8 cellular contexts compared by ENCODE assay signal in genomic region chr3:16338124-16338523, GRCh38.
DNase-seq lines count a peak whose midpoint lies in the region; ATAC-seq and FAIRE-seq lines count a peak whose summit lies in the region.

No MANE protein-coding gene starts in this region.

- H3K36me3 Mint-ChIP-seq in CD4-positive, alpha-beta memory T cell, result peaks cover 30 to 60% of the 10 kb centered on the region in 2 donors

- peak; percentile 84 for ATAC-seq in GM21619 (IDR thresholded peaks at IDR 0.05; ENCODE audit: unreplicated experiment)

- H3K27me3 Mint-ChIP-seq in CD4-positive, alpha-beta memory T cell, result no peaks in the 10 kb centered on the region

- intact Hi-C loops in CD4-positive, alpha-beta memory T cell (cut with micrococcal nuclease), result loop anchor here (1.0 to 2.0 kb wide), 2 partner anchors 26 to 175 kb away; partner anchors contain the start of gene RFTN1

- peak overlapping the region; percentile 11 to 72 (median 70) for H3K4me3 Mint-ChIP-seq in CD4-positive, alpha-beta memory T cell

- no peak for FAIRE-seq in frontal cortex (lab: Jason Lieb, UNC)

- H3K27ac ChIP-seq in CD4-positive, alpha-beta memory T cell (ENCODE audit: low read depth, low read length), result peak overlapping the region; percentile 23

- H3K4me3 ChIP-seq in CD4-positive, alpha-beta memory T cell (ENCODE audit: low read length in 2 of 2), result no peak overlapping the region

- H3K27ac Mint-ChIP-seq in CD4-positive, alpha-beta memory T cell, result peak overlapping the region; percentile 71 to 94 (median 86)

- H3K9me3 Mint-ChIP-seq in CD4-positive, alpha-beta memory T cell, result peaks cover 0 to 2% (median 0%) of the 10 kb centered on the region in 8 donors

- peak; percentile 47 to 67 (median 60) for DNase-seq in CD4-positive, alpha-beta memory T cell
- DNase-seq in NAMALWA (ENCODE audit: low spot score) (peak; percentile 12), frontal cortex (ENCODE audit: low spot score in 2 of 2) (no peak), DMS53 (lab: John Stamatoyannopoulos, UW) (no peak), dedifferentiated amniotic fluid mesenchymal stem cell (ENCODE audit: extremely low spot score) (no peak)
- peak; percentile 78 for DNase-seq in activated effector memory CD4-positive, alpha-beta T cell treated with anti-CD3 and anti-CD28 coated beads, Interleukin-2, amount 50 U/mL, for 16 hours
- peak; percentile 25 to 26 for DNase-seq in stimulated activated CD4-positive, alpha-beta T cell treated with anti-CD3 and anti-CD28 coated beads, Interleukin-2, amount 100 ng/mL, for 48 hours

- CTCF ChIA-PET in CD4-positive, alpha-beta memory T cell (lab: Charles Lee; ENCODE audit: partially characterized antibody), result interaction anchor here (0.9 to 3.6 kb wide), 7 partner anchors 18 to 73 kb away, joined by 3 to 27 read pairs (median 6); partner anchors contain the start of genes DPH3 and OXNAD1

- H3K4me1 ChIP-seq in CD4-positive, alpha-beta memory T cell (ENCODE audit: insufficient read depth, low read length), result peaks cover 40% of the 10 kb centered on the region

- H3K27me3 ChIP-seq in CD4-positive, alpha-beta memory T cell (ENCODE audit: insufficient read depth, low read length), result no peaks in the 10 kb centered on the region

- peaks cover 6% of the 10 kb centered on the region for H3K36me3 ChIP-seq in CD4-positive, alpha-beta memory T cell (ENCODE audit: insufficient read depth, low read length)

- peaks cover 40 to 74% (median 55%) of the 10 kb centered on the region in 4 donors for H3K4me1 Mint-ChIP-seq in CD4-positive, alpha-beta memory T cell

- no peaks in the 10 kb centered on the region for H3K9me3 ChIP-seq in CD4-positive, alpha-beta memory T cell (ENCODE audit: control insufficient read depth in 1 of 2, low read length in 2 of 2)

- POLR2A ChIA-PET in CD4-positive, alpha-beta memory T cell (lab: Charles Lee; ENCODE audit: partially characterized antibody), result interaction anchor here (0.6 to 3.6 kb wide), 15 partner anchors 9 to 175 kb away, joined by 3 to 27 read pairs (median 6); partner anchors contain the start of genes OXNAD1 and RFTN1

Comparison
In these comparisons a context has a peak if more than half of its experiments do, and no peak if none do; other contexts are left out.
1. DNase-seq: peak in CD4-positive, alpha-beta memory T cell (5 of 5), NAMALWA (single experiment), activated effector memory CD4-positive, alpha-beta T cell treated with anti-CD3 and anti-CD28 coated beads, Interleukin-2, amount 50 U/mL, for 16 hours (single experiment) and stimulated activated CD4-positive, alpha-beta T cell treated with anti-CD3 and anti-CD28 coated beads, Interleukin-2, amount 100 ng/mL, for 48 hours (2 of 2); none in frontal cortex (0 of 2), DMS53 (single experiment) and dedifferentiated amniotic fluid mesenchymal stem cell (single experiment).